1 cellular context compared by ENCODE assay signal in genomic region chr22:31068970-31069369, GRCh38.
TF ChIP-seq lines count a peak whose summit lies in the region.

No MANE protein-coding gene starts in this region.

TF ChIP-seq in WTC11, 78 proteins besides CTCF, POLR2A, EP300 and RAD21:
- no peak for TF ChIP-seq MXD4 (CRISPR knock-in tag; IDR thresholded peaks at IDR 0.05; ENCODE audit: borderline replicate concordance)
- no peak for TF ChIP-seq ARID4B (CRISPR knock-in tag; IDR thresholded peaks at IDR 0.05; ENCODE audit: borderline replicate concordance)
- TF ChIP-seq CDX4 (CRISPR knock-in tag; IDR thresholded peaks at IDR 0.05; ENCODE audit: borderline replicate concordance) = no peak
- TF ChIP-seq ZNF416 (CRISPR knock-in tag; IDR thresholded peaks at IDR 0.05) = no peak
- no peak for TF ChIP-seq RELA (CRISPR knock-in tag; IDR thresholded peaks at IDR 0.05; ENCODE audit: borderline replicate concordance)
- TF ChIP-seq, protein P1, sequence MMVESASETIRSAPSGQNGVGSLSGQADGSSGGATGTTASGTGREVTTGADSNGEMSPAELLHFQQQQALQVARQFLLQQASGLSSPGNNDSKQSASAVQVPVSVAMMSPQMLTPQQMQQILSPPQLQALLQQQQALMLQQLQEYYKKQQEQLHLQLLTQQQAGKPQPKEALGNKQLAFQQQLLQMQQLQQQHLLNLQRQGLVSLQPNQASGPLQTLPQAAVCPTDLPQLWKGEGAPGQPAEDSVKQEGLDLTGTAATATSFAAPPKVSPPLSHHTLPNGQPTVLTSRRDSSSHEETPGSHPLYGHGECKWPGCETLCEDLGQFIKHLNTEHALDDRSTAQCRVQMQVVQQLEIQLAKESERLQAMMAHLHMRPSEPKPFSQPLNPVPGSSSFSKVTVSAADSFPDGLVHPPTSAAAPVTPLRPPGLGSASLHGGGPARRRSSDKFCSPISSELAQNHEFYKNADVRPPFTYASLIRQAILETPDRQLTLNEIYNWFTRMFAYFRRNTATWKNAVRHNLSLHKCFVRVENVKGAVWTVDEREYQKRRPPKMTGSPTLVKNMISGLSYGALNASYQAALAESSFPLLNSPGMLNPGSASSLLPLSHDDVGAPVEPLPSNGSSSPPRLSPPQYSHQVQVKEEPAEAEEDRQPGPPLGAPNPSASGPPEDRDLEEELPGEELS (CRISPR knock-in tag; IDR thresholded peaks at IDR 0.05) = no peak
- no peak for TF ChIP-seq ZBTB21 (CRISPR knock-in tag; IDR thresholded peaks at IDR 0.05; ENCODE audit: borderline replicate concordance)
- TF ChIP-seq, protein P2, sequence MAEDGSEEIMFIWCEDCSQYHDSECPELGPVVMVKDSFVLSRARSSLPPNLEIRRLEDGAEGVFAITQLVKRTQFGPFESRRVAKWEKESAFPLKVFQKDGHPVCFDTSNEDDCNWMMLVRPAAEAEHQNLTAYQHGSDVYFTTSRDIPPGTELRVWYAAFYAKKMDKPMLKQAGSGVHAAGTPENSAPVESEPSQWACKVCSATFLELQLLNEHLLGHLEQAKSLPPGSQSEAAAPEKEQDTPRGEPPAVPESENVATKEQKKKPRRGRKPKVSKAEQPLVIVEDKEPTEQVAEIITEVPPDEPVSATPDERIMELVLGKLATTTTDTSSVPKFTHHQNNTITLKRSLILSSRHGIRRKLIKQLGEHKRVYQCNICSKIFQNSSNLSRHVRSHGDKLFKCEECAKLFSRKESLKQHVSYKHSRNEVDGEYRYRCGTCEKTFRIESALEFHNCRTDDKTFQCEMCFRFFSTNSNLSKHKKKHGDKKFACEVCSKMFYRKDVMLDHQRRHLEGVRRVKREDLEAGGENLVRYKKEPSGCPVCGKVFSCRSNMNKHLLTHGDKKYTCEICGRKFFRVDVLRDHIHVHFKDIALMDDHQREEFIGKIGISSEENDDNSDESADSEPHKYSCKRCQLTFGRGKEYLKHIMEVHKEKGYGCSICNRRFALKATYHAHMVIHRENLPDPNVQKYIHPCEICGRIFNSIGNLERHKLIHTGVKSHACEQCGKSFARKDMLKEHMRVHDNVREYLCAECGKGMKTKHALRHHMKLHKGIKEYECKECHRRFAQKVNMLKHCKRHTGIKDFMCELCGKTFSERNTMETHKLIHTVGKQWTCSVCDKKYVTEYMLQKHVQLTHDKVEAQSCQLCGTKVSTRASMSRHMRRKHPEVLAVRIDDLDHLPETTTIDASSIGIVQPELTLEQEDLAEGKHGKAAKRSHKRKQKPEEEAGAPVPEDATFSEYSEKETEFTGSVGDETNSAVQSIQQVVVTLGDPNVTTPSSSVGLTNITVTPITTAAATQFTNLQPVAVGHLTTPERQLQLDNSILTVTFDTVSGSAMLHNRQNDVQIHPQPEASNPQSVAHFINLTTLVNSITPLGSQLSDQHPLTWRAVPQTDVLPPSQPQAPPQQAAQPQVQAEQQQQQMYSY (CRISPR knock-in tag; IDR thresholded peaks at IDR 0.05) = no peak
- TF ChIP-seq, protein P3, sequence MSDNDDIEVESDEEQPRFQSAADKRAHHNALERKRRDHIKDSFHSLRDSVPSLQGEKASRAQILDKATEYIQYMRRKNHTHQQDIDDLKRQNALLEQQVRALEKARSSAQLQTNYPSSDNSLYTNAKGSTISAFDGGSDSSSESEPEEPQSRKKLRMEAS (CRISPR knock-in tag; IDR thresholded peaks at IDR 0.05) = no peak
- TF ChIP-seq EMX1 (CRISPR knock-in tag; IDR thresholded peaks at IDR 0.05) = no peak
- TF ChIP-seq CREB1 (CRISPR knock-in tag; IDR thresholded peaks at IDR 0.05) = no peak
- TF ChIP-seq, protein P4, sequence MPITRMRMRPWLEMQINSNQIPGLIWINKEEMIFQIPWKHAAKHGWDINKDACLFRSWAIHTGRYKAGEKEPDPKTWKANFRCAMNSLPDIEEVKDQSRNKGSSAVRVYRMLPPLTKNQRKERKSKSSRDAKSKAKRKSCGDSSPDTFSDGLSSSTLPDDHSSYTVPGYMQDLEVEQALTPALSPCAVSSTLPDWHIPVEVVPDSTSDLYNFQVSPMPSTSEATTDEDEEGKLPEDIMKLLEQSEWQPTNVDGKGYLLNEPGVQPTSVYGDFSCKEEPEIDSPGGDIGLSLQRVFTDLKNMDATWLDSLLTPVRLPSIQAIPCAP (CRISPR knock-in tag; IDR thresholded peaks at IDR 0.05) = no peak
- TF ChIP-seq ZNF219 (CRISPR knock-in tag; IDR thresholded peaks at IDR 0.05; ENCODE audit: borderline replicate concordance) = no peak
- TF ChIP-seq SMAD4 (CRISPR knock-in tag; IDR thresholded peaks at IDR 0.05) = no peak
- no peak for TF ChIP-seq RORB (CRISPR knock-in tag; IDR thresholded peaks at IDR 0.05)
- TF ChIP-seq, protein P5, sequence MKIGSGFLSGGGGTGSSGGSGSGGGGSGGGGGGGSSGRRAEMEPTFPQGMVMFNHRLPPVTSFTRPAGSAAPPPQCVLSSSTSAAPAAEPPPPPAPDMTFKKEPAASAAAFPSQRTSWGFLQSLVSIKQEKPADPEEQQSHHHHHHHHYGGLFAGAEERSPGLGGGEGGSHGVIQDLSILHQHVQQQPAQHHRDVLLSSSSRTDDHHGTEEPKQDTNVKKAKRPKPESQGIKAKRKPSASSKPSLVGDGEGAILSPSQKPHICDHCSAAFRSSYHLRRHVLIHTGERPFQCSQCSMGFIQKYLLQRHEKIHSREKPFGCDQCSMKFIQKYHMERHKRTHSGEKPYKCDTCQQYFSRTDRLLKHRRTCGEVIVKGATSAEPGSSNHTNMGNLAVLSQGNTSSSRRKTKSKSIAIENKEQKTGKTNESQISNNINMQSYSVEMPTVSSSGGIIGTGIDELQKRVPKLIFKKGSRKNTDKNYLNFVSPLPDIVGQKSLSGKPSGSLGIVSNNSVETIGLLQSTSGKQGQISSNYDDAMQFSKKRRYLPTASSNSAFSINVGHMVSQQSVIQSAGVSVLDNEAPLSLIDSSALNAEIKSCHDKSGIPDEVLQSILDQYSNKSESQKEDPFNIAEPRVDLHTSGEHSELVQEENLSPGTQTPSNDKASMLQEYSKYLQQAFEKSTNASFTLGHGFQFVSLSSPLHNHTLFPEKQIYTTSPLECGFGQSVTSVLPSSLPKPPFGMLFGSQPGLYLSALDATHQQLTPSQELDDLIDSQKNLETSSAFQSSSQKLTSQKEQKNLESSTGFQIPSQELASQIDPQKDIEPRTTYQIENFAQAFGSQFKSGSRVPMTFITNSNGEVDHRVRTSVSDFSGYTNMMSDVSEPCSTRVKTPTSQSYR (CRISPR knock-in tag; IDR thresholded peaks at IDR 0.05) = no peak
- TF ChIP-seq NFYB (CRISPR knock-in tag; conservative IDR thresholded peaks at IDR 0.05; ENCODE audit: low read depth) = no peak
- no peak for TF ChIP-seq PRRX2 (CRISPR knock-in tag; IDR thresholded peaks at IDR 0.05)
- TF ChIP-seq ATF2 (CRISPR knock-in tag; IDR thresholded peaks at IDR 0.05; ENCODE audit: borderline replicate concordance, low read depth) = no peak
